In genomic region chr5:74641778-74642542, GRCh38 we compare ENCODE assay signal across 8 cellular contexts. TPM values are rescaled to one million over a fixed set of nuclear protein-coding genes. Genes with fewer than 3 reads are reported as not detected.
DNase-seq lines count a peak whose midpoint lies in the region; ATAC-seq and TF ChIP-seq lines count a peak whose summit lies in the region.

No MANE protein-coding gene starts in this region.

- H3K9me3 ChIP-seq in esophagus squamous epithelium (no peaks in the 10 kb centered on the region), uterus (no peaks in the 10 kb centered on the region)

- intact Hi-C loops in activated B cell treated with CpG ODN at 0.5 μM for 24 hours (cut with micrococcal nuclease) (loop anchor here (1.0 to 10.0 kb wide), 10 partner anchors 43 to 1147 kb away; partner anchors contain the start of genes ANKRA2, BTF3, GFM2 and HEXB), esophagus squamous epithelium (cut with DNase I) (loop anchor here (10.0 kb wide), 1 partner anchor 607 kb away; no protein-coding TSS in a partner anchor), uterus (cut with DNase I; ENCODE audit: low total_unique reads) (no loop called here)

- POLR2A ChIA-PET in activated B cell treated with CpG ODN at 0.5 μM for 24 hours (lab: Charles Lee): interaction anchor here (0.6 to 3.0 kb wide), 3 partner anchors 11 to 101 kb away, joined by 3 to 42 read pairs (median 3); no protein-coding TSS in a partner anchor

- no peaks in the 10 kb centered on the region for H3K27me3 ChIP-seq in esophagus squamous epithelium
- no peaks in the 10 kb centered on the region for H3K27me3 ChIP-seq in uterus

- H3K4me3 ChIP-seq in esophagus squamous epithelium (peak overlapping the region; percentile 54 to 82 (median 78)), uterus (peak overlapping the region; percentile 53 to 72)

- H3K4me3 Mint-ChIP-seq in activated B cell treated with CpG ODN at 0.5 μM for 24 hours: peak overlapping the region; percentile 91

- H3K36me3 ChIP-seq in esophagus squamous epithelium (no peaks in the 10 kb centered on the region), uterus (no peaks in the 10 kb centered on the region)

- TF ChIP-seq POLR2A in esophagus squamous epithelium (IDR thresholded peaks at IDR 0.05) (no peak), uterus (IDR thresholded peaks at IDR 0.05) (no peak)

- H3K27me3 Mint-ChIP-seq in activated B cell treated with CpG ODN at 0.5 μM for 24 hours: peaks cover 3% of the 10 kb centered on the region

- DNase-seq in NCI-H2171 treated with DMSO at 0.1 percent for 48 hours (lab: John Stamatoyannopoulos, UW) (peak; percentile 23), NCI-H2171 (lab: John Stamatoyannopoulos, UW) (no peak), NCI-H1436 treated with DMSO at 0.1 percent for 48 hours (lab: John Stamatoyannopoulos, UW) (peak; percentile 27), activated B cell treated with CpG ODN at 0.5 μM for 24 hours (no peak), esophagus squamous epithelium (lab: John Stamatoyannopoulos, UW) (no peak), myocyte (ENCODE audit: low read depth) (peak; percentile 87), uterus (peak; percentile 21 to 22), NCI-H1048 (lab: John Stamatoyannopoulos, UW) (no peak)

- peaks cover 32% of the 10 kb centered on the region for H3K4me1 Mint-ChIP-seq in activated B cell treated with CpG ODN at 0.5 μM for 24 hours

- TF ChIP-seq CTCF in activated B cell treated with CpG ODN at 0.5 μM for 24 hours (IDR thresholded peaks at IDR 0.05) (no peak), esophagus squamous epithelium (IDR thresholded peaks at IDR 0.05) (peak; percentile 29 to 75 (median 61)), uterus (IDR thresholded peaks at IDR 0.05) (peak; percentile 41 to 61 (median 52))

- CTCF ChIA-PET in activated B cell treated with CpG ODN at 0.5 μM for 24 hours (lab: Charles Lee): interaction anchor here (0.9 to 4.7 kb wide), 7 partner anchors 11 to 743 kb away, joined by 3 to 30 read pairs (median 5); no protein-coding TSS in a partner anchor

- H3K36me3 Mint-ChIP-seq in activated B cell treated with CpG ODN at 0.5 μM for 24 hours (ENCODE audit: low read depth): no peaks in the 10 kb centered on the region

- peak overlapping the region; percentile 78 to 90 (median 88) for H3K27ac ChIP-seq in esophagus squamous epithelium
- peak overlapping the region in 1 of 2 donors; percentile 66 for H3K27ac ChIP-seq in uterus

- H3K4me1 ChIP-seq in esophagus squamous epithelium (peaks cover 0 to 62% (median 14%) of the 10 kb centered on the region in 3 donors), uterus (no peaks in the 10 kb centered on the region)

- H3K27ac Mint-ChIP-seq in activated B cell treated with CpG ODN at 0.5 μM for 24 hours: peak overlapping the region; percentile 24

- no peaks in the 10 kb centered on the region for H3K9me3 Mint-ChIP-seq in activated B cell treated with CpG ODN at 0.5 μM for 24 hours

- 5 to 8% methylated on average over 22 to 26 of the region's 28 CpGs for WGBS in esophagus squamous epithelium, 2 donors

- ATAC-seq in activated B cell treated with CpG ODN at 0.5 μM for 24 hours (ENCODE audit: low read depth): no peak

RNA-seq across cellular contexts. Expression of gene ENC1, which starts 1.4 kb away (rescaled TPM):
- total RNA-seq in activated B cell treated with CpG ODN at 0.5 μM for 24 hours (6.6 and 7.2 TPM in 2 replicates), esophagus squamous epithelium (1 to 10 TPM; 3.8 to 6.4 (median 3.9) TPM), myocyte (21.1 and 23.2 TPM in 2 replicates), uterus (10 to 100 TPM in 1 of 4 donors, 1 to 10 TPM in 2, under 1 TPM in 1; 0.59 to 75.0 (median 2.9) TPM)
- 57.9 TPM for polyA plus RNA-seq in myocyte (2012)

RNA-seq across cellular contexts. Expression of gene HEXB, which starts 43.1 kb away (rescaled TPM):
- 34.5 and 43.2 TPM in 2 replicates for total RNA-seq in activated B cell treated with CpG ODN at 0.5 μM for 24 hours
- total RNA-seq in esophagus squamous epithelium: 10 to 100 TPM; 26.7 to 76.4 (median 62.1) TPM
- 135 and 173 TPM in 2 replicates for total RNA-seq in myocyte
- polyA plus RNA-seq in myocyte (2012): 122 TPM
- total RNA-seq in uterus: 100 to 1,000 TPM; 115 to 195 (median 146) TPM

Comparison
In these comparisons a context has a peak if more than half of its experiments do, and no peak if none do; other contexts are left out.
1. DNase-seq: peak in NCI-H2171 treated with DMSO at 0.1 percent for 48 hours (single experiment), NCI-H1436 treated with DMSO at 0.1 percent for 48 hours (single experiment), myocyte (single experiment) and uterus (2 of 2); none in NCI-H2171 (single experiment), activated B cell treated with CpG ODN at 0.5 μM for 24 hours (single experiment), esophagus squamous epithelium (single experiment) and NCI-H1048 (single experiment).